In genomic region chr14:23469906-23470403, GRCh38 we compare ENCODE assay signal across 8 cellular contexts. TPM values are rescaled to one million over a fixed set of nuclear protein-coding genes. Genes with fewer than 3 reads are reported as not detected.
DNase-seq lines count a peak whose midpoint lies in the region; ATAC-seq and TF ChIP-seq lines count a peak whose summit lies in the region.

No MANE protein-coding gene starts in this region.

- H3K27me3 Mint-ChIP-seq in activated CD8-positive, alpha-beta memory T cell treated with anti-CD3 and anti-CD28 coated beads, Interleukin-2, amount 10 ng/mL, durations not matched to agents 7 days and 5 days = no peaks in the 10 kb centered on the region
- no peaks in the 10 kb centered on the region for H3K27me3 Mint-ChIP-seq in stimulated activated naive CD8-positive, alpha-beta T cell treated with anti-CD3 and anti-CD28 coated beads, Interleukin-15, amount 100 ng/mL, for 72 hours

- no peaks in the 10 kb centered on the region for H3K9me3 Mint-ChIP-seq in activated CD8-positive, alpha-beta memory T cell treated with anti-CD3 and anti-CD28 coated beads, Interleukin-2, amount 10 ng/mL, durations not matched to agents 7 days and 5 days (ENCODE audit: low read depth)
- H3K9me3 Mint-ChIP-seq in stimulated activated naive CD8-positive, alpha-beta T cell treated with anti-CD3 and anti-CD28 coated beads, Interleukin-15, amount 100 ng/mL, for 72 hours = no peaks in the 10 kb centered on the region

- peaks cover 0 to 37% (median 0%) of the 10 kb centered on the region in 3 donors for H3K36me3 ChIP-seq in Peyer's patch

- DNase-seq in activated CD8-positive, alpha-beta memory T cell treated with anti-CD3 and anti-CD28 coated beads, Interleukin-2, amount 10 ng/mL, durations not matched to agents 7 days and 5 days = no peak
- no peak for DNase-seq in activated CD8-positive, alpha-beta memory T cell treated with anti-CD3 and anti-CD28 coated beads, Interleukin-2, amount 50 U/mL, for 48 hours
- DNase-seq in Peyer's patch = no peak
- no peak for DNase-seq in left cardiac atrium
- no peak for DNase-seq in stimulated activated naive CD8-positive, alpha-beta T cell treated with anti-CD3 and anti-CD28 coated beads, Interleukin-15, amount 100 ng/mL, for 72 hours
- DNase-seq in HT-29 (ENCODE audit: low spot score) = no peak
- no peak for DNase-seq in stimulated activated CD4-positive, alpha-beta T cell treated with anti-CD3 and anti-CD28 coated beads, Interleukin-1b, Interleukin-23, amount 100 ng/mL, for 48 hours

- no peak overlapping the region for H3K4me3 Mint-ChIP-seq in activated CD8-positive, alpha-beta memory T cell treated with anti-CD3 and anti-CD28 coated beads, Interleukin-2, amount 10 ng/mL, durations not matched to agents 7 days and 5 days
- no peak overlapping the region for H3K4me3 Mint-ChIP-seq in stimulated activated naive CD8-positive, alpha-beta T cell treated with anti-CD3 and anti-CD28 coated beads, Interleukin-15, amount 100 ng/mL, for 72 hours

- H3K9me3 ChIP-seq in Peyer's patch = no peaks in the 10 kb centered on the region

- H3K4me1 ChIP-seq in Peyer's patch = peaks cover 0 to 6% (median 0%) of the 10 kb centered on the region in 4 donors

- TF ChIP-seq CTCF in Peyer's patch (IDR thresholded peaks at IDR 0.05) = no peak

- peaks cover 14% of the 10 kb centered on the region for H3K4me1 Mint-ChIP-seq in activated CD8-positive, alpha-beta memory T cell treated with anti-CD3 and anti-CD28 coated beads, Interleukin-2, amount 10 ng/mL, durations not matched to agents 7 days and 5 days
- peaks cover 9% of the 10 kb centered on the region for H3K4me1 Mint-ChIP-seq in stimulated activated naive CD8-positive, alpha-beta T cell treated with anti-CD3 and anti-CD28 coated beads, Interleukin-15, amount 100 ng/mL, for 72 hours

- CTCF ChIA-PET in activated CD8-positive, alpha-beta memory T cell treated with anti-CD3 and anti-CD28 coated beads, Interleukin-2, amount 10 ng/mL, durations not matched to agents 7 days and 5 days (lab: Charles Lee) = interaction anchor here (1.0 to 3.9 kb wide), 4 partner anchors 84 to 124 kb away, joined by 3 to 19 read pairs (median 4); no protein-coding TSS in a partner anchor

- H3K27ac ChIP-seq in Peyer's patch = peak overlapping the region; percentile 69 to 86 (median 78)

- peaks cover 12% of the 10 kb centered on the region for H3K36me3 Mint-ChIP-seq in activated CD8-positive, alpha-beta memory T cell treated with anti-CD3 and anti-CD28 coated beads, Interleukin-2, amount 10 ng/mL, durations not matched to agents 7 days and 5 days

- H3K27me3 ChIP-seq in Peyer's patch = no peaks in the 10 kb centered on the region

- no peak for TF ChIP-seq POLR2A in Peyer's patch (IDR thresholded peaks at IDR 0.05)

- intact Hi-C loops in left cardiac atrium (cut with DNase I) = loop anchor here in 1 of 2 donors (5.0 kb wide), 1 partner anchor 148 kb away; the partner anchor contains the start of gene PABPN1

- peak; percentile 24 for ATAC-seq in activated CD8-positive, alpha-beta memory T cell treated with anti-CD3 and anti-CD28 coated beads, Interleukin-2, amount 10 ng/mL, durations not matched to agents 7 days and 5 days
- ATAC-seq in left cardiac atrium (peak; percentile 4 to 14), GM21515 (IDR thresholded peaks at IDR 0.05; ENCODE audit: unreplicated experiment) (no peak)
- peak; percentile 3 for ATAC-seq in stimulated activated naive CD8-positive, alpha-beta T cell treated with anti-CD3 and anti-CD28 coated beads, Interleukin-15, amount 100 ng/mL, for 72 hours

- no peak overlapping the region for H3K27ac Mint-ChIP-seq in activated CD8-positive, alpha-beta memory T cell treated with anti-CD3 and anti-CD28 coated beads, Interleukin-2, amount 10 ng/mL, durations not matched to agents 7 days and 5 days
- H3K27ac Mint-ChIP-seq in stimulated activated naive CD8-positive, alpha-beta T cell treated with anti-CD3 and anti-CD28 coated beads, Interleukin-15, amount 100 ng/mL, for 72 hours = no peak overlapping the region

- peak overlapping the region; percentile 57 to 99 (median 74) for H3K4me3 ChIP-seq in Peyer's patch

RNA-seq across cellular contexts. Expression of gene NGDN, which starts 0.5 kb away (rescaled TPM):
- total RNA-seq in activated CD8-positive, alpha-beta memory T cell treated with anti-CD3 and anti-CD28 coated beads, Interleukin-2, amount 10 ng/mL, durations not matched to agents 7 days and 5 days = 10 to 100 TPM; 42.7 to 53.0 TPM
- 10 to 100 TPM; 25.5 to 61.9 (median 35.4) TPM for total RNA-seq in Peyer's patch
- total RNA-seq in left cardiac atrium = 10 to 100 TPM; 20.1 to 23.6 TPM
- total RNA-seq in HT-29 (2014; rRNA removed; shearing (Covaris generic)) = 14.6 and 28.3 TPM in 2 replicates

RNA-seq across cellular contexts. Expression of gene MYH7, which starts 34.5 kb away (rescaled TPM):
- total RNA-seq in activated CD8-positive, alpha-beta memory T cell treated with anti-CD3 and anti-CD28 coated beads, Interleukin-2, amount 10 ng/mL, durations not matched to agents 7 days and 5 days = under 1 TPM; 0.09 to 0.16 TPM
- total RNA-seq in Peyer's patch = under 1 TPM in 3 of 4 donors, not detected in 1; 0.18 to 0.40 (median 0.19) TPM
- 100 to 1,000 TPM; 175 to 201 TPM for total RNA-seq in left cardiac atrium
- not detected in 2 replicates for total RNA-seq in HT-29 (2014; rRNA removed; shearing (Covaris generic))

Comparison
In these comparisons a context has a peak if more than half of its experiments do, and no peak if none do; other contexts are left out.
1. RNA of gene MYH7, which starts 34.5 kb away (total RNA-seq): 175 to 201 TPM in left cardiac atrium; 0.18 to 0.40 TPM in Peyer's patch, 0.09 to 0.16 TPM in activated CD8-positive, alpha-beta memory T cell treated with anti-CD3 and anti-CD28 coated beads, Interleukin-2, amount 10 ng/mL, durations not matched to agents 7 days and 5 days and not detected in HT-29; every median in the first group is over 100 times any median in the second.